1 cellular context compared by ENCODE assay signal in the genomic region with DNA sequence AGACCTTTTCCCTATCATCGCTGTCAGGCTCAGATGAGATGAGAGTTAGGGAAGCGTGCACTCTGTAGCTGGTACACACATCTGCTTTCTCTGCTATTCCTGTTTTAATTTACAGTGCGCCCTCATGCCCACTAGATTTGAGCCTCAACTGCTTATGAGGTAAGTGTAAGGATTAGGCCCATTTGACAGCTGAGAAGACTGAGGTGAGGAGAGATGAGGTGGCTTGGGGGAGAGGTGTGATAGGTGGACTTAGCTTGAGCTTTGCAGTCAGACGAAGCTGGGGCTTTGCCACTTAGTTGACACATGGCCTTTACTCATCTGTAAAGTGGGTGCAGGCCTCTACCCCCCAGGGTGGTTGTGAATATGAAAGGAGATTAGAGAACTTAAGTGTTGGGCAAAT.
A peak's percentile ranks its signal among the peaks of the same experiment; 100 is the strongest.
TF ChIP-seq lines count a peak whose summit lies in the region.

No MANE protein-coding gene starts in this region.

TF ChIP-seq in K562, 482 proteins besides CTCF, POLR2A, EP300 and RAD21:
- TF ChIP-seq BCOR (IDR thresholded peaks at IDR 0.05) = peak; percentile 78
- TF ChIP-seq ZNF121 (CRISPR knock-in tag; conservative IDR thresholded peaks at IDR 0.05) = no peak
- peak; percentile 35 for TF ChIP-seq CHD4 (IDR thresholded peaks at IDR 0.05; ENCODE audit: insufficient read depth, insufficient replicate concordance, low read depth, low read length, poor library complexity, severe bottlenecking)
- 0 out of 4 replicates have a peak, but pooled peaks of 1 of the 2 experiments have one; percentile 25 for TF ChIP-seq KDM1A (IDR thresholded peaks at IDR 0.05)
- no peak for TF ChIP-seq ZNF140 (CRISPR knock-in tag; IDR thresholded peaks at IDR 0.05)
- TF ChIP-seq RBM25 (IDR thresholded peaks at IDR 0.05; ENCODE audit: low read depth, low read length, severe bottlenecking) = peak; percentile 81
- peak; percentile 63; the same call in 1 of the 2 replicates for TF ChIP-seq ADNP (tag; IDR thresholded peaks at IDR 0.05)
TF ChIP-seq in K562: peak in this region for 5.
